ENCODE assay signal across 1 cellular context in genomic region chr17:76368545-76368944, GRCh38.
TF ChIP-seq lines count a peak whose summit lies in the region.

No MANE protein-coding gene starts in this region.

TF ChIP-seq in HepG2, 621 proteins besides CTCF, POLR2A, EP300 and RAD21:
- no peak for TF ChIP-seq ZMAT3 (CRISPR knock-in tag; conservative IDR thresholded peaks at IDR 0.05)
- peak; percentile 24 for TF ChIP-seq AGO2 (optimal IDR thresholded peaks at IDR 0.05; ENCODE audit: low read depth, low read length)
- no peak for TF ChIP-seq ZNF33B (CRISPR knock-in tag; IDR thresholded peaks at IDR 0.05)
- 0 out of 2 replicates have a peak, but pooled peaks have one; percentile 19 for TF ChIP-seq SKIL (CRISPR knock-in tag; IDR thresholded peaks at IDR 0.05; ENCODE audit: borderline replicate concordance)
- TF ChIP-seq TBP (CRISPR knock-in tag; IDR thresholded peaks at IDR 0.05) = no peak
- TF ChIP-seq ZNF768 (CRISPR knock-in tag; IDR thresholded peaks at IDR 0.05) = 0 out of 2 replicates have a peak, but pooled peaks have one; percentile 0
- 0 out of 2 replicates have a peak, but pooled peaks have one; percentile 4 for TF ChIP-seq SP2 (CRISPR knock-in tag; IDR thresholded peaks at IDR 0.05)
- no peak for TF ChIP-seq AHR (CRISPR knock-in tag; IDR thresholded peaks at IDR 0.05)
- TF ChIP-seq, protein P1, sequence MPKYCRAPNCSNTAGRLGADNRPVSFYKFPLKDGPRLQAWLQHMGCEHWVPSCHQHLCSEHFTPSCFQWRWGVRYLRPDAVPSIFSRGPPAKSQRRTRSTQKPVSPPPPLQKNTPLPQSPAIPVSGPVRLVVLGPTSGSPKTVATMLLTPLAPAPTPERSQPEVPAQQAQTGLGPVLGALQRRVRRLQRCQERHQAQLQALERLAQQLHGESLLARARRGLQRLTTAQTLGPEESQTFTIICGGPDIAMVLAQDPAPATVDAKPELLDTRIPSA (CRISPR knock-in tag; IDR thresholded peaks at IDR 0.05; ENCODE audit: borderline replicate concordance) = 0 out of 2 replicates have a peak, but pooled peaks have one; percentile 35
- TF ChIP-seq ZNF451 (CRISPR knock-in tag; IDR thresholded peaks at IDR 0.05) = no peak
- no peak for TF ChIP-seq ZNF367 (CRISPR knock-in tag; IDR thresholded peaks at IDR 0.05; ENCODE audit: borderline replicate concordance)
- TF ChIP-seq ONECUT2 (CRISPR knock-in tag; IDR thresholded peaks at IDR 0.05) = no peak
